In genomic region chrX:69306063-69306404, GRCh38 we compare ENCODE assay signal across 31 cellular contexts.
"Had no signal": no experiment of that assay in that cellular context is flagged by ENCODE, and none has a peak within 500 bp of the region (broad histone marks: within the 10 kb centered on the region; RNA-seq: fewer than 3 reads in every experiment).

No MANE protein-coding gene starts in this region.

- H3K27me3 ChIP-seq: body of pancreas, hepatocyte, ovary, sigmoid colon, vagina had no signal

- H3K4me1 Mint-ChIP-seq: activated naive CD8-positive, alpha-beta T cell treated with anti-CD3 and anti-CD28 coated beads for 36 hours; stimulated activated memory B cell treated with anti-CD40 and anti-IgM and Interleukin-4, amounts not matched to agents 10 μg/mL and 1 μg/mL and 100 μg/mL, for 72 hours; stimulated activated naive CD8-positive, alpha-beta T cell treated with anti-CD3 and anti-CD28 coated beads, Interleukin-15, amount 100 ng/mL, for 72 hours had no signal

- H3K4me1 ChIP-seq: adrenal gland, body of pancreas, gastrocnemius medialis, sigmoid colon, upper lobe of left lung, vagina had no signal

- H3K79me2 ChIP-seq: hepatocyte had no signal

- H3K27ac Mint-ChIP-seq: activated naive CD4-positive, alpha-beta T cell treated with anti-CD3 and anti-CD28 coated beads for 36 hours; activated naive CD8-positive, alpha-beta T cell treated with anti-CD3 and anti-CD28 coated beads for 36 hours; natural killer cell treated with Interleukin-12 subunit alpha and Interleukin-12 subunit beta and Interleukin-15 and Interleukin-18, amount 100 ng/mL, for 72 hours; progenitor cell of endocrine pancreas; stimulated activated memory B cell treated with anti-CD40 and anti-IgM and Interleukin-4, amounts not matched to agents 10 μg/mL and 1 μg/mL and 100 μg/mL, for 72 hours; stimulated activated naive CD8-positive, alpha-beta T cell treated with anti-CD3 and anti-CD28 coated beads, Interleukin-15, amount 100 ng/mL, for 72 hours; T-helper 2 cell treated with Interferon-gamma antibody and Interleukin-4, amounts not matched to agents 5 μg/mL and 100 μg/mL, for 36 hours had no signal

- H3K4me3 ChIP-seq: adrenal gland, body of pancreas, gastrocnemius medialis, hepatocyte, mucosa of descending colon, ovary, upper lobe of left lung, vagina had no signal

- H3K4me3 Mint-ChIP-seq: activated naive CD4-positive, alpha-beta T cell treated with anti-CD3 and anti-CD28 coated beads for 36 hours; activated naive CD8-positive, alpha-beta T cell treated with anti-CD3 and anti-CD28 coated beads for 36 hours; natural killer cell treated with Interleukin-12 subunit alpha and Interleukin-12 subunit beta and Interleukin-15 and Interleukin-18, amount 100 ng/mL, for 72 hours; stimulated activated memory B cell treated with anti-CD40 and anti-IgM and Interleukin-4, amounts not matched to agents 10 μg/mL and 1 μg/mL and 100 μg/mL, for 72 hours; stimulated activated naive CD8-positive, alpha-beta T cell treated with anti-CD3 and anti-CD28 coated beads, Interleukin-15, amount 100 ng/mL, for 72 hours; T-helper 2 cell treated with Interferon-gamma antibody and Interleukin-4, amounts not matched to agents 5 μg/mL and 100 μg/mL, for 36 hours had no signal

- DNase-seq: activated CD4-positive, alpha-beta T cell treated with anti-CD3 and anti-CD28 coated beads for 4 hours; activated CD4-positive, alpha-beta T cell treated with anti-CD3 and anti-CD28 coated beads, Interleukin-2, amount 50 U/mL, for 4 hours; activated CD8-positive, alpha-beta memory T cell treated with anti-CD3 and anti-CD28 coated beads for 24 hours; activated effector memory CD4-positive, alpha-beta T cell treated with anti-CD3 and anti-CD28 coated beads, Interleukin-2, amount 50 U/mL, for 16 hours; activated naive CD8-positive, alpha-beta T cell treated with anti-CD3 and anti-CD28 coated beads for 36 hours; adrenal gland; aorta; body of pancreas; dermis blood vessel endothelial cell; effector CD8-positive, alpha-beta T cell; erythroblast; gastrocnemius medialis; left cardiac atrium; left ventricle myocardium superior; mucosa of descending colon; ovary; sigmoid colon; small intestine; stimulated activated CD4-positive, alpha-beta T cell treated with anti-CD3 and anti-CD28 coated beads, Interleukin-1b, Interleukin-23, amount 100 ng/mL, for 48 hours; stimulated activated CD4-positive, alpha-beta T cell treated with anti-CD3 and anti-CD28 coated beads, Interleukin-4, amount 100 ng/mL, for 4 hours; stimulated activated CD8-positive, alpha-beta memory T cell treated with anti-CD3 and anti-CD28 coated beads, Interleukin-4, amount 100 ng/mL, for 48 hours; stimulated activated naive CD8-positive, alpha-beta T cell treated with anti-CD3 and anti-CD28 coated beads, Interleukin-15, amount 100 ng/mL, for 72 hours had no signal

- ATAC-seq: body of pancreas; gastrocnemius medialis; left cardiac atrium; left ventricle myocardium superior; mucosa of descending colon; natural killer cell treated with Interleukin-12 subunit alpha and Interleukin-12 subunit beta and Interleukin-15 and Interleukin-18, amount 100 ng/mL, for 72 hours; stimulated activated memory B cell treated with anti-CD40 and anti-IgM and Interleukin-4, amounts not matched to agents 10 μg/mL and 1 μg/mL and 100 μg/mL, for 72 hours; stimulated activated naive CD8-positive, alpha-beta T cell treated with anti-CD3 and anti-CD28 coated beads, Interleukin-15, amount 100 ng/mL, for 72 hours had no signal

- H3K36me3 Mint-ChIP-seq: activated naive CD8-positive, alpha-beta T cell treated with anti-CD3 and anti-CD28 coated beads for 36 hours; natural killer cell treated with Interleukin-12 subunit alpha and Interleukin-12 subunit beta and Interleukin-15 and Interleukin-18, amount 100 ng/mL, for 72 hours; stimulated activated memory B cell treated with anti-CD40 and anti-IgM and Interleukin-4, amounts not matched to agents 10 μg/mL and 1 μg/mL and 100 μg/mL, for 72 hours had no signal

- H3K27ac ChIP-seq: adrenal gland, body of pancreas, gastrocnemius medialis, hepatocyte, neutrophil, ovary, sigmoid colon, upper lobe of left lung, vagina had no signal

- H3K36me3 ChIP-seq: adrenal gland, gastrocnemius medialis, neutrophil, ovary, sigmoid colon, upper lobe of left lung, vagina had no signal

- H2AFZ ChIP-seq: hepatocyte had no signal

- H3K9me3 Mint-ChIP-seq: activated naive CD4-positive, alpha-beta T cell treated with anti-CD3 and anti-CD28 coated beads for 36 hours; activated naive CD8-positive, alpha-beta T cell treated with anti-CD3 and anti-CD28 coated beads for 36 hours; natural killer cell treated with Interleukin-12 subunit alpha and Interleukin-12 subunit beta and Interleukin-15 and Interleukin-18, amount 100 ng/mL, for 72 hours; stimulated activated memory B cell treated with anti-CD40 and anti-IgM and Interleukin-4, amounts not matched to agents 10 μg/mL and 1 μg/mL and 100 μg/mL, for 72 hours; stimulated activated naive CD8-positive, alpha-beta T cell treated with anti-CD3 and anti-CD28 coated beads, Interleukin-15, amount 100 ng/mL, for 72 hours; T-helper 2 cell treated with Interferon-gamma antibody and Interleukin-4, amounts not matched to agents 5 μg/mL and 100 μg/mL, for 36 hours had no signal

- H3K9me3 ChIP-seq: adrenal gland, body of pancreas, gastrocnemius medialis, mucosa of descending colon, neutrophil, ovary, sigmoid colon, upper lobe of left lung, vagina had no signal
